In the genomic region with DNA sequence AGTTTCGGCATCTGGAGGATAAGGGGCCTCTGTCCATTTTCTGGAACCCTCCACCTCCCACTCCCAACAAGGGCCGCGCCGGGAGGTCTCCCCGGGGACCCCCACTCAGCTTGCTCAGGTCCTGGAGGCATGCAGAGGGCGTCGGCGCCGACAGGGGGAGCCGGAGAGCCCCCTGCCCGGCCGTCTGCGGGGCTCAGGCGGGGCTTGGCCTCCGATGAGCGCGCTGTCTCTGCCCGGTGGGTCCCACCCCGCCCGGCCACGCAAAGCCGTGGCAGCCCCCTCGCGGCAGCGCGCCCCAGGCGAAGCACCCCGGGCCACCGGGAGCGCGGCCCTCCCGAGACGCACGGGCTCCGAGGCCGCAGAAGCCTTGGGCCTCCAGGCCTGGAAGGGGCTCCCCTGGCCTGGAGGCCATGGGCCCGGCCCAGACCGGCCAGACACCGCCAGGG, we compare ENCODE assay signal across 9 cellular contexts.
DNase-seq lines count a peak whose midpoint lies in the region; TF ChIP-seq lines count a peak whose summit lies in the region.
"Had no signal": no experiment of that assay in that cellular context is flagged by ENCODE, and none has a peak within 500 bp of the region (broad histone marks: within the 10 kb centered on the region; RNA-seq: fewer than 3 reads in every experiment).

No MANE protein-coding gene starts in this region.

- peaks cover 18% of the 10 kb centered on the region for H4K20me1 ChIP-seq in neural progenitor cell (ENCODE audit: low read depth)

- 35% methylated on average over 10 of the region's 39 CpGs for WGBS in esophagus muscularis mucosa

- H3K27me3 ChIP-seq in esophagus muscularis mucosa (peaks cover 4 to 84% (median 36%) of the 10 kb centered on the region in 4 donors), neural progenitor cell (peaks cover 70% of the 10 kb centered on the region)

- H3K27ac ChIP-seq in esophagus muscularis mucosa (replicated peaks in 1 of 4) (peak overlapping the region in 1 of 4 donors; percentile 2), neural progenitor cell (no peak overlapping the region)
- H3K27ac ChIP-seq: skin epidermis had no signal

- TF ChIP-seq CTCF in esophagus muscularis mucosa (IDR thresholded peaks at IDR 0.05): peak in 2 of 3 experiments; percentile 43 to 52
- TF ChIP-seq CTCF in neural progenitor cell (IDR thresholded peaks at IDR 0.05): peak; percentile 81

- DNase-seq in ELF-1 (ENCODE audit: low read depth, low spot score) (peak; percentile 36), HuH-7.5 (ENCODE audit: low spot score) (peak; percentile 73), esophagus muscularis mucosa (ENCODE audit: extremely low spot score) (no peak), neural progenitor cell (ENCODE audit: low spot score) (peak; percentile 75), COLO829 (ENCODE audit: low spot score) (no peak), COR-L47 (lab: John Stamatoyannopoulos, UW) (no peak), activated gamma-delta T cell (lab: John Stamatoyannopoulos, UW) (no peak), DMS79 (lab: John Stamatoyannopoulos, UW) (no peak)

- H3K27me3 Mint-ChIP-seq in neural progenitor cell (ENCODE audit: insufficient read depth, low read depth): peaks cover 38% of the 10 kb centered on the region

- H3K36me3 ChIP-seq in esophagus muscularis mucosa: no peaks in the 10 kb centered on the region
- H3K36me3 ChIP-seq in neural progenitor cell: no peaks in the 10 kb centered on the region

- H3K9me3 Mint-ChIP-seq in neural progenitor cell: peaks cover 2% of the 10 kb centered on the region

- H3K4me3 ChIP-seq in esophagus muscularis mucosa (peak overlapping the region; percentile 8 to 24 (median 17)), neural progenitor cell (peak overlapping the region; percentile 35)
- H3K4me3 ChIP-seq: skin epidermis had no signal

- H3K4me1 ChIP-seq in esophagus muscularis mucosa (peaks cover 25 to 39% (median 34%) of the 10 kb centered on the region in 4 donors), neural progenitor cell (peaks cover 30% of the 10 kb centered on the region)

- H3K27ac Mint-ChIP-seq in neural progenitor cell: no peak overlapping the region

- TF ChIP-seq EP300 in esophagus muscularis mucosa (IDR thresholded peaks at IDR 0.05): no peak

- H3K4me3 Mint-ChIP-seq in neural progenitor cell: no peak overlapping the region

- no peak overlapping the region for H3K9ac ChIP-seq in neural progenitor cell

- peak overlapping the region; percentile 66 for H3K4me2 ChIP-seq in neural progenitor cell

- H3F3A ChIP-seq in neural progenitor cell (ENCODE audit: low read depth): peaks cover 37% of the 10 kb centered on the region

- intact Hi-C loops in esophagus muscularis mucosa (cut with DNase I): loop anchor here (10.0 kb wide), 1 partner anchor 432 kb away; no protein-coding TSS in a partner anchor

- H3K79me2 ChIP-seq in neural progenitor cell (ENCODE audit: low read depth): no peaks in the 10 kb centered on the region

- H3K9me3 ChIP-seq in esophagus muscularis mucosa (no peaks in the 10 kb centered on the region), neural progenitor cell (ENCODE audit: low read depth) (no peaks in the 10 kb centered on the region)

- no peaks in the 10 kb centered on the region for H3K36me3 Mint-ChIP-seq in neural progenitor cell

- peaks cover 32% of the 10 kb centered on the region for H3K4me1 Mint-ChIP-seq in neural progenitor cell

- H2AFZ ChIP-seq in neural progenitor cell (replicated peaks): no peak overlapping the region

- TF ChIP-seq POLR2A in esophagus muscularis mucosa (IDR thresholded peaks at IDR 0.05; ENCODE audit: low read depth): no peak

Comparison
In these comparisons a context has a peak if more than half of its experiments do, and no peak if none do; other contexts are left out.
1. DNase-seq: peak in ELF-1 (single experiment), HuH-7.5 (single experiment) and neural progenitor cell (single experiment); none in esophagus muscularis mucosa (single experiment), COLO829 (single experiment), COR-L47 (single experiment), activated gamma-delta T cell (single experiment) and DMS79 (single experiment).